Comparison of ENCODE assay signal across 2 cellular contexts in the genomic region with DNA sequence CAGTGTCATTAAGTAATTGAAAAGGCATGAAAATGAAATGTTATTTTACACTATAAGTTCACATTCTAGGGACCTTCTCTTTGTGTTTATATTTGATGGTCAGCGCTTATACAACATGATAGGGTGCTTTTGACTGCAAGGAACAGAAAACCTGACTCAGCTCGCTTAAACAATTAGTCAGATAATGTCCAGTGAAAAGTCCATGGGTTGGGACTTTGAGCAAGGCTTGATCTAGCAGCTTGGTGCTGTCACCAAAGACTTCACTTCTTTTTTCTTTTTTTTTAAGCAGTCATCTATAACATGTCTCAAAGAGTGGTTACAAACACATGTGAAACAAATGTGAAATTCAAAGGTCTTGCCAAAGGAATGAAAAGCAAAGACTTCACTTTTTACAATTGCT.
TF ChIP-seq lines count a peak whose summit lies in the region.

No MANE protein-coding gene starts in this region.

TF ChIP-seq in HepG2, 621 proteins besides CTCF, POLR2A, EP300 and RAD21:
- TF ChIP-seq ZNF503 (CRISPR knock-in tag; IDR thresholded peaks at IDR 0.05) (no peak), SOX5 (CRISPR knock-in tag; IDR thresholded peaks at IDR 0.05; ENCODE audit: borderline replicate concordance) (no peak), MTA1 (CRISPR knock-in tag; IDR thresholded peaks at IDR 0.05; ENCODE audit: borderline replicate concordance) (no peak), PBX2 (CRISPR knock-in tag; IDR thresholded peaks at IDR 0.05) (no peak), MAFF (IDR thresholded peaks at IDR 0.05; ENCODE audit: low read depth, low read length) (peak; percentile 49), ZNF383 (CRISPR knock-in tag; IDR thresholded peaks at IDR 0.05; ENCODE audit: borderline replicate concordance) (no peak), ZMYM2 (CRISPR knock-in tag; IDR thresholded peaks at IDR 0.05) (no peak), EEA1 (CRISPR knock-in tag; IDR thresholded peaks at IDR 0.05; ENCODE audit: borderline replicate concordance) (no peak), ZNF558 (CRISPR knock-in tag; IDR thresholded peaks at IDR 0.05; ENCODE audit: borderline replicate concordance) (no peak), MAFK (conservative IDR thresholded peaks at IDR 0.05 in 1 of 2, IDR thresholded peaks at IDR 0.05 in 1 of 2; ENCODE audit: low read length in 2 of 2) (peak; percentile 34 to 71; a peak in 3 of 4 replicates)
- TF ChIP-seq, protein P1, sequence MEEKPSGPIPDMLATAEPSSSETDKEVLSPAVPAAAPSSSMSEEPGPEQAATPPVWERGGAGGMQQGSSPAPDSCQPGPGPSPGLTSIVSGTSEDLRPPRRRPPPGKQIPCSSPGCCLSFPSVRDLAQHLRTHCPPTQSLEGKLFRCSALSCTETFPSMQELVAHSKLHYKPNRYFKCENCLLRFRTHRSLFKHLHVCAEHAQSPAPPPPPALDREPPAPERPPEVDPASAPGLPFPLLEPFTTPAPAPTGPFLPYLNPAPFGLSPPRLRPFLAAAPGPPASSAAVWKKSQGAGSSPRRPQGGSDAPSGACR (CRISPR knock-in tag; IDR thresholded peaks at IDR 0.05), result no peak
- TF ChIP-seq, protein P2, sequence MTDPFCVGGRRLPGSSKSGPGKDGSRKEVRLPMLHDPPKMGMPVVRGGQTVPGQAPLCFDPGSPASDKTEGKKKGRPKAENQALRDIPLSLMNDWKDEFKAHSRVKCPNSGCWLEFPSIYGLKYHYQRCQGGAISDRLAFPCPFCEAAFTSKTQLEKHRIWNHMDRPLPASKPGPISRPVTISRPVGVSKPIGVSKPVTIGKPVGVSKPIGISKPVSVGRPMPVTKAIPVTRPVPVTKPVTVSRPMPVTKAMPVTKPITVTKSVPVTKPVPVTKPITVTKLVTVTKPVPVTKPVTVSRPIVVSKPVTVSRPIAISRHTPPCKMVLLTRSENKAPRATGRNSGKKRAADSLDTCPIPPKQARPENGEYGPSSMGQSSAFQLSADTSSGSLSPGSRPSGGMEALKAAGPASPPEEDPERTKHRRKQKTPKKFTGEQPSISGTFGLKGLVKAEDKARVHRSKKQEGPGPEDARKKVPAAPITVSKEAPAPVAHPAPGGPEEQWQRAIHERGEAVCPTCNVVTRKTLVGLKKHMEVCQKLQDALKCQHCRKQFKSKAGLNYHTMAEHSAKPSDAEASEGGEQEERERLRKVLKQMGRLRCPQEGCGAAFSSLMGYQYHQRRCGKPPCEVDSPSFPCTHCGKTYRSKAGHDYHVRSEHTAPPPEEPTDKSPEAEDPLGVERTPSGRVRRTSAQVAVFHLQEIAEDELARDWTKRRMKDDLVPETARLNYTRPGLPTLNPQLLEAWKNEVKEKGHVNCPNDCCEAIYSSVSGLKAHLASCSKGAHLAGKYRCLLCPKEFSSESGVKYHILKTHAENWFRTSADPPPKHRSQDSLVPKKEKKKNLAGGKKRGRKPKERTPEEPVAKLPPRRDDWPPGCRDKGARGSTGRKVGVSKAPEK (CRISPR knock-in tag; IDR thresholded peaks at IDR 0.05; ENCODE audit: borderline replicate concordance), result no peak

TF ChIP-seq in endothelial cell of umbilical vein, 7 proteins besides CTCF, POLR2A, EP300 and RAD21:
- TF ChIP-seq FOS (IDR thresholded peaks at IDR 0.05; ENCODE audit: borderline replicate concordance, insufficient read depth, low read length) (no peak), EZH2 (IDR thresholded peaks at IDR 0.05; ENCODE audit: borderline replicate concordance, low read depth, low read length, severe bottlenecking) (no peak), MYC (IDR thresholded peaks at IDR 0.05; ENCODE audit: low read depth, low read length) (no peak), JUN (IDR thresholded peaks at IDR 0.05; ENCODE audit: borderline replicate concordance, insufficient read depth, insufficient read length, low read depth) (no peak), MAX (IDR thresholded peaks at IDR 0.05; ENCODE audit: insufficient read depth, insufficient read length) (no peak), GATA2 (IDR thresholded peaks at IDR 0.05; ENCODE audit: insufficient read depth, insufficient read length, low read depth, low read length) (no peak), POLR2AphosphoS5 (IDR thresholded peaks at IDR 0.05; ENCODE audit: insufficient read depth, low read depth, low read length) (no peak)
